ENCODE assay signal across 8 cellular contexts in the genomic region with DNA sequence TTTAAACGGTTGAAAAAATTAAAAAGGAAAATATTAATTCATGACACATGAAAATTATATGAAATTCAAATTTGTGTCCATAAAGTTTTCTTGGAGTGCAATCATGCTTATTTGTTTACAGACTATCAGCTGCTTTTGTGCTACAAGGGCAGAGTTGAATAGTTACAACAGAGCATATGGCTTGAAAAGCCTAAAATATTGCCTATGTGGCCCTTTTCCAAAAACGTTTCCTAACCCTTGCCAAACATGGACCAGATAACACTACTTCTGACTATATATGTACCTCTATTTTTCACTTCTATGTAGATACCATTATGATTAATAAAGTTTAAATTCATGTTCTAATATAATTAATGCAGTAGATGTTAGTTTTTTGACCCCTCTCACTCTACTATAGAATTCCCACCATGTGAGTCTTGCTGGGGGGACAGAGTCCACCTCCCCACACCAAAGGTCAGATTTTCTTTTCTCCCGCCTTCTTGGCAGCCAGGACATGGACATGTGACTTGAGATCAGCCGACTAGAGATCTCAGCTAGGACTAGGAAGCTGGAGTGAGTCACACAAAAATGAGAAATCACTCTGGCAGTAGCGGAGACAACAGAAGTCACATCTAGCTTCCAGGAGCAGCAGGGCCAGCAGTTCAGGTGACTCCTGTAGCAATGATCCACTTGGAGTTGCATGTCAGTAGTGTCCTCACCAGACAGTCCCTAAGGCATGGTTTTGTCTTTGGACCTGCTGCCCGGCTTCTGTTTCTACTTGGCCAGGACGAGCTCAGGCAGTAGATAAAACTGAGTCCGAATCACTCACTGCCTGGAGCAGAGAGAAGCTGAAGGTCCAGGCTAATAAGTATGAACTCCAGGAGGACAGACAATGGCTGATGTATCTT. TPM values are rescaled to one million over a fixed set of nuclear protein-coding genes. Genes with fewer than 3 reads are reported as not detected.
DNase-seq lines count a peak whose midpoint lies in the region; ATAC-seq and TF ChIP-seq lines count a peak whose summit lies in the region.

No MANE protein-coding gene starts in this region.

- H2AFZ ChIP-seq in SK-N-SH (ENCODE audit: low read depth) = no peak overlapping the region; the same call in 1 of the 2 replicates

- peak overlapping the region in 3 of 8 donors; percentile 5 to 73 (median 12) for H3K27ac Mint-ChIP-seq in CD8-positive, alpha-beta memory T cell

- CTCF ChIA-PET in CD8-positive, alpha-beta memory T cell (lab: Charles Lee) = interaction anchor here (1.6 to 1.7 kb wide), 2 partner anchors 319 to 461 kb away, joined by 3 to 6 read pairs; no protein-coding TSS in a partner anchor
- CTCF ChIA-PET in SK-N-SH (lab: Yijun Ruan, JAX) = interaction anchor here (0.8 to 7.4 kb wide), 9 partner anchors 8 to 482 kb away, joined by 3 to 94 read pairs (median 4); partner anchors contain the start of gene CIAO2A

- no peaks in the 10 kb centered on the region for H3K27me3 Mint-ChIP-seq in CD8-positive, alpha-beta memory T cell

- H3K4me1 Mint-ChIP-seq in CD8-positive, alpha-beta memory T cell = peaks cover 10 to 13% (median 12%) of the 10 kb centered on the region in 3 donors

- H3K36me3 ChIP-seq in CD8-positive, alpha-beta memory T cell (ENCODE audit: insufficient read depth, low read length) = peaks cover 3% of the 10 kb centered on the region
- H3K36me3 ChIP-seq in SK-N-SH (replicated peaks in 1 of 2; ENCODE audit: control insufficient read depth in 1 of 2, insufficient read depth in 2 of 2, low read length in 1 of 2) = peaks cover 11 to 30% of the 10 kb centered on the region in 2 experiments

- no peak for TF ChIP-seq CTCF in SK-N-SH (IDR thresholded peaks at IDR 0.05)

- H3K4me2 ChIP-seq in SK-N-SH = peak overlapping the region; percentile 32; the same call in 1 of the 2 replicates

- H3K9me3 ChIP-seq in CD8-positive, alpha-beta memory T cell (ENCODE audit: low read length) = no peaks in the 10 kb centered on the region
- no peaks in the 10 kb centered on the region for H3K9me3 ChIP-seq in SK-N-SH

- no peaks in the 10 kb centered on the region for H3K9me2 ChIP-seq in SK-N-SH

- no peak overlapping the region for H3K4me3 ChIP-seq in CD8-positive, alpha-beta memory T cell (ENCODE audit: low read length)
- H3K4me3 ChIP-seq in SK-N-SH (ENCODE audit: low read depth in 2 of 2, low read length in 1 of 2) = no peak overlapping the region

- no peak for ATAC-seq in GM21576 (IDR thresholded peaks at IDR 0.05; ENCODE audit: unreplicated experiment)

- H3K36me3 Mint-ChIP-seq in CD8-positive, alpha-beta memory T cell = peaks cover 0 to 37% (median 9%) of the 10 kb centered on the region in 3 donors

- no peaks in the 10 kb centered on the region for H3K79me2 ChIP-seq in SK-N-SH (ENCODE audit: insufficient read depth)

- H3K27ac ChIP-seq in CD8-positive, alpha-beta memory T cell (ENCODE audit: low read depth, low read length) = peak overlapping the region; percentile 45
- H3K27ac ChIP-seq in SK-N-SH (ENCODE audit: low read depth in 2 of 2, low read length in 1 of 2) = peak overlapping the region; percentile 7 to 53; a peak in 3 of 4 replicates

- peaks cover 6% of the 10 kb centered on the region for H3K4me1 ChIP-seq in CD8-positive, alpha-beta memory T cell (ENCODE audit: insufficient read depth, low read length)
- H3K4me1 ChIP-seq in SK-N-SH (ENCODE audit: control insufficient read depth in 1 of 2, insufficient read depth in 2 of 2, low read depth in 1 of 2, low read length in 1 of 2) = peaks cover 0 to 14% of the 10 kb centered on the region in 2 experiments; a peak in 2 of 4 replicates

- H3K4me3 Mint-ChIP-seq in CD8-positive, alpha-beta memory T cell = no peak overlapping the region

- POLR2A ChIA-PET in CD8-positive, alpha-beta memory T cell (lab: Charles Lee) = interaction anchor here (1.3 kb wide), 1 partner anchor 23 kb away, joined by 4 read pairs; no protein-coding TSS in a partner anchor
- POLR2A ChIA-PET in SK-N-SH (lab: Yijun Ruan, JAX) = no interaction called here

- WGBS in SK-N-SH (ENCODE audit: low lambda C conversion rate) = 57% methylated on average over 8 of the region's 8 CpGs

- TF ChIP-seq RAD21 in SK-N-SH (IDR thresholded peaks at IDR 0.05; ENCODE audit: low read length) = no peak

- H3K27me3 ChIP-seq in CD8-positive, alpha-beta memory T cell (ENCODE audit: insufficient read depth, low read length, poor library complexity, severe bottlenecking) = no peaks in the 10 kb centered on the region
- no peaks in the 10 kb centered on the region for H3K27me3 ChIP-seq in SK-N-SH (ENCODE audit: insufficient read depth)

- H3K9me3 Mint-ChIP-seq in CD8-positive, alpha-beta memory T cell = no peaks in the 10 kb centered on the region

- no peak for DNase-seq in CD8-positive, alpha-beta memory T cell
- DNase-seq in SK-N-SH (no peak), globus pallidus (ENCODE audit: low spot score) (peak; percentile 49), pulmonary artery endothelial cell (ENCODE audit: low read depth, low spot score) (peak; percentile 64), SIG-M5 (lab: John Stamatoyannopoulos, UW) (no peak), NCI-H69 (lab: John Stamatoyannopoulos, UW) (no peak)
- DNase-seq in activated CD4-positive, alpha-beta T cell treated with anti-CD3 and anti-CD28 coated beads, Interleukin-2, amount 50 U/mL, for 48 hours = no peak

- no peak for TF ChIP-seq EP300 in SK-N-SH (IDR thresholded peaks at IDR 0.05; ENCODE audit: borderline replicate concordance in 1 of 2, low read depth in 1 of 2, low read length in 1 of 2)

- no peaks in the 10 kb centered on the region for H4K20me1 ChIP-seq in SK-N-SH (ENCODE audit: insufficient read depth)

- no peak overlapping the region for H3K9ac ChIP-seq in SK-N-SH

- H3F3A ChIP-seq in SK-N-SH (replicated peaks; ENCODE audit: insufficient read depth) = peaks cover 37% of the 10 kb centered on the region

TF ChIP-seq in SK-N-SH, 30 proteins besides CTCF, POLR2A, EP300 and RAD21:
- no peak for TF ChIP-seq YY1 (IDR thresholded peaks at IDR 0.05; ENCODE audit: low read depth)
- TF ChIP-seq TEAD4 (IDR thresholded peaks at IDR 0.05; ENCODE audit: borderline replicate concordance, insufficient read depth) = no peak
- TF ChIP-seq GABPA (IDR thresholded peaks at IDR 0.05; ENCODE audit: low read depth) = no peak
- TF ChIP-seq JUND (IDR thresholded peaks at IDR 0.05) = peak; percentile 35; the same call in 1 of the 2 replicates
- TF ChIP-seq RFX5 (IDR thresholded peaks at IDR 0.05; ENCODE audit: low read length) = no peak
- TF ChIP-seq FOSL2 (IDR thresholded peaks at IDR 0.05; ENCODE audit: borderline replicate concordance, low read depth) = peak; percentile 78
- TF ChIP-seq PBX3 (IDR thresholded peaks at IDR 0.05) = peak; percentile 36
- TF ChIP-seq NRF1 (IDR thresholded peaks at IDR 0.05; ENCODE audit: low read depth, low read length) = no peak
- peak; percentile 42; the same call in 1 of the 2 replicates for TF ChIP-seq NFIC (IDR thresholded peaks at IDR 0.05; ENCODE audit: borderline replicate concordance)
- TF ChIP-seq RCOR1 (IDR thresholded peaks at IDR 0.05; ENCODE audit: low read length) = no peak
- TF ChIP-seq MEF2A (IDR thresholded peaks at IDR 0.05; ENCODE audit: borderline replicate concordance, low read depth) = no peak
- peak; percentile 40; the same call in 1 of the 2 replicates for TF ChIP-seq MAX (IDR thresholded peaks at IDR 0.05; ENCODE audit: low read depth)
- TF ChIP-seq, protein P1, sequence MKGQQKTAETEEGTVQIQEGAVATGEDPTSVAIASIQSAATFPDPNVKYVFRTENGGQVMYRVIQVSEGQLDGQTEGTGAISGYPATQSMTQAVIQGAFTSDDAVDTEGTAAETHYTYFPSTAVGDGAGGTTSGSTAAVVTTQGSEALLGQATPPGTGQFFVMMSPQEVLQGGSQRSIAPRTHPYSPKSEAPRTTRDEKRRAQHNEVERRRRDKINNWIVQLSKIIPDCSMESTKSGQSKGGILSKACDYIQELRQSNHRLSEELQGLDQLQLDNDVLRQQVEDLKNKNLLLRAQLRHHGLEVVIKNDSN (IDR thresholded peaks at IDR 0.05; ENCODE audit: borderline replicate concordance, low read depth) = peak; percentile 88

RNA-seq across cellular contexts. Expression of gene CIAO2A, which starts 22.4 kb away (rescaled TPM):
- total RNA-seq in CD8-positive, alpha-beta memory T cell = 10 to 100 TPM; 68.0 to 68.7 TPM
- polyA plus RNA-seq in CD8-positive, alpha-beta memory T cell = 78.1 TPM
- polyA plus RNA-seq in SK-N-SH (2012; rRNA removed) = 53.0 and 65.3 TPM in 2 replicates
- 76.9 and 96.9 TPM in 2 replicates for polyA plus RNA-seq in SK-N-SH (2012; cell fraction: cytosol; rRNA removed)
- polyA plus RNA-seq in SK-N-SH (2012; cell fraction: nucleus; rRNA removed) = 16.5 and 20.9 TPM in 2 replicates
- total RNA-seq in pulmonary artery endothelial cell = 61.6 and 66.7 TPM in 2 replicates

RNA-seq across cellular contexts. Expression of gene SNX1, which starts 24.6 kb away (rescaled TPM):
- 10 to 100 TPM; 90.1 to 93.6 TPM for total RNA-seq in CD8-positive, alpha-beta memory T cell
- 63.4 TPM for polyA plus RNA-seq in CD8-positive, alpha-beta memory T cell
- polyA plus RNA-seq in SK-N-SH (2012; rRNA removed) = 80.7 and 95.7 TPM in 2 replicates
- polyA plus RNA-seq in SK-N-SH (2012; cell fraction: cytosol; rRNA removed) = 80.3 and 80.8 TPM in 2 replicates
- 172 and 256 TPM in 2 replicates for polyA plus RNA-seq in SK-N-SH (2012; cell fraction: nucleus; rRNA removed)
- total RNA-seq in pulmonary artery endothelial cell = 48.5 and 71.7 TPM in 2 replicates

RNA-seq across cellular contexts. Expression of gene DAPK2, which starts 24.9 kb away (rescaled TPM):
- 1 to 10 TPM; 4.4 to 5.5 TPM for total RNA-seq in CD8-positive, alpha-beta memory T cell
- 2.2 TPM for polyA plus RNA-seq in CD8-positive, alpha-beta memory T cell
- polyA plus RNA-seq in SK-N-SH (2012; rRNA removed) = 1.2 and 1.4 TPM in 2 replicates
- polyA plus RNA-seq in SK-N-SH (2012; cell fraction: cytosol; rRNA removed) = 0.63 and 0.94 TPM in 2 replicates
- polyA plus RNA-seq in SK-N-SH (2012; cell fraction: nucleus; rRNA removed) = 3.1 and 3.7 TPM in 2 replicates
- 3.2 and 5.3 TPM in 2 replicates for total RNA-seq in pulmonary artery endothelial cell

Comparison
In these comparisons a context has a peak if more than half of its experiments do, and no peak if none do; other contexts are left out.
1. DNase-seq: peak in globus pallidus (single experiment) and pulmonary artery endothelial cell (single experiment); none in CD8-positive, alpha-beta memory T cell (0 of 5), SK-N-SH (single experiment), activated CD4-positive, alpha-beta T cell treated with anti-CD3 and anti-CD28 coated beads, Interleukin-2, amount 50 U/mL, for 48 hours (0 of 2), SIG-M5 (single experiment) and NCI-H69 (single experiment).